ENCODE assay signal across 17 cellular contexts in genomic region chr6:6643398-6643797, GRCh38. TPM values are rescaled to one million over a fixed set of nuclear protein-coding genes. Genes with fewer than 3 reads are reported as not detected.
DNase-seq lines count a peak whose midpoint lies in the region; ATAC-seq and TF ChIP-seq lines count a peak whose summit lies in the region.
"Had no signal": no experiment of that assay in that cellular context is flagged by ENCODE, and none has a peak within 500 bp of the region (broad histone marks: within the 10 kb centered on the region; RNA-seq: fewer than 3 reads in every experiment).

No MANE protein-coding gene starts in this region.

- ATAC-seq in GM18505 (IDR thresholded peaks at IDR 0.05; ENCODE audit: unreplicated experiment) = peak; percentile 61
- peak; percentile 76 for ATAC-seq in GM19372 (IDR thresholded peaks at IDR 0.05; ENCODE audit: low read depth, unreplicated experiment)
- peak; percentile 96 for ATAC-seq in HG02884 (IDR thresholded peaks at IDR 0.05; ENCODE audit: unreplicated experiment)
- ATAC-seq: GM23338 had no signal

- TF ChIP-seq POLR2A in GM18505 (IDR thresholded peaks at IDR 0.05; ENCODE audit: borderline replicate concordance, extremely low read depth, insufficient read depth, insufficient read length) = no peak

- DNase-seq in HT1080 (ENCODE audit: low read depth) (peak; percentile 17), DMS 273 treated with DMSO at 0.1 percent for 48 hours (lab: John Stamatoyannopoulos, UW) (no peak), A172 (ENCODE audit: low spot score) (no peak), midbrain (lab: John Stamatoyannopoulos, UW) (no peak)
- DNase-seq in stimulated activated CD4-positive, alpha-beta T cell treated with anti-CD3 and anti-CD28 coated beads, Interleukin-12 subunit alpha, Interleukin-12 subunit beta, amount 100 ng/mL, for 4 hours = no peak
- DNase-seq: activated CD4-positive, alpha-beta T cell treated with anti-CD3 and anti-CD28 coated beads for 4 hours; activated naive CD4-positive, alpha-beta T cell treated with anti-CD3 and anti-CD28 coated beads, Interleukin-2, amount 10 ng/mL, durations not matched to agents 7 days and 5 days; NCI-H1092 treated with DMSO at 0.1 percent for 48 hours; NCI-H748 treated with DMSO at 0.1 percent for 48 hours; stimulated activated CD4-positive, alpha-beta T cell treated with anti-CD3 and anti-CD28 coated beads, Interleukin-2, amount 100 ng/mL, for 24 hours had no signal

RNA-seq across cellular contexts. Expression of gene LY86, which starts 54.9 kb away (rescaled TPM):
- total RNA-seq in HT1080 (2014; rRNA removed; shearing (Covaris generic)) = not detected in 2 replicates
- polyA plus RNA-seq in HT1080 (2015; cell fraction: cytosol; rRNA removed) = not detected in 2 replicates
- not detected in 2 replicates for polyA plus RNA-seq in HT1080 (2015; cell fraction: nucleus; rRNA removed)
- total RNA-seq in A172 (2014; rRNA removed; shearing (Covaris generic)) = not detected in 2 replicates
- total RNA-seq: chondrocyte, GM23338, mesothelial cell of epicardium, progenitor cell of endocrine pancreas had no signal
